8 cellular contexts compared by ENCODE assay signal in genomic region chr6:5261545-5262109, GRCh38. TPM values are rescaled to one million over a fixed set of nuclear protein-coding genes. Genes with fewer than 3 reads are reported as not detected.
A peak's percentile ranks its signal among the peaks of the same experiment; 100 is the strongest.
DNase-seq lines count a peak whose midpoint lies in the region; ATAC-seq and TF ChIP-seq lines count a peak whose summit lies in the region.

No MANE protein-coding gene starts in this region.

- peaks cover 12 to 22% (median 22%) of the 10 kb centered on the region in 3 experiments for H3K36me3 Mint-ChIP-seq in H9 (ENCODE audit: insufficient read depth in 1 of 3, low read depth in 3 of 3)

- H3K4me3 Mint-ChIP-seq in H9, result peak overlapping the region; percentile 98

- H4K5ac ChIP-seq in H9 (ENCODE audit: insufficient read length, low read depth, low read length), result no peak overlapping the region

- H3K4me1 ChIP-seq in ACC112 (ENCODE audit: control insufficient read depth, insufficient read depth, low read length, unreplicated experiment), result peaks cover 13% of the 10 kb centered on the region
- H3K4me1 ChIP-seq in H9 (ENCODE audit: insufficient read depth, low read length), result no peaks in the 10 kb centered on the region
- peaks cover 29% of the 10 kb centered on the region for H3K4me1 ChIP-seq in lower lobe of right lung
- no peaks in the 10 kb centered on the region for H3K4me1 ChIP-seq in urinary bladder (ENCODE audit: insufficient read depth)

- H3K9me3 Mint-ChIP-seq in H9, result peaks cover 4% of the 10 kb centered on the region in 2 experiments; a peak in 2 of 5 replicates

- H2BK15ac ChIP-seq in H9 (ENCODE audit: low read depth, low read length), result no peak overlapping the region

- H3K23me2 ChIP-seq in H9 (ENCODE audit: insufficient read length, low read depth, low read length, poor library complexity, severe bottlenecking), result peaks cover 2% of the 10 kb centered on the region

- H3K4me2 ChIP-seq in H9 (ENCODE audit: insufficient read depth, insufficient read length, low read length), result peak overlapping the region; percentile 91

- no peak overlapping the region; the same call in 1 of the 2 replicates for H3K14ac ChIP-seq in H9 (ENCODE audit: insufficient read depth, low read length)

- no peak overlapping the region for H2BK5ac ChIP-seq in H9 (ENCODE audit: insufficient read length, low read length)

- peak overlapping the region; percentile 99 to 100 (median 100) for H3K27ac Mint-ChIP-seq in H9

- TF ChIP-seq CTCF in H9 (conservative IDR thresholded peaks at IDR 0.05), result no peak
- TF ChIP-seq CTCF in astrocyte of the cerebellum (IDR thresholded peaks at IDR 0.05; ENCODE audit: low read depth, low read length, missing control alignments), result no peak
- no peak for TF ChIP-seq CTCF in lower lobe of right lung (IDR thresholded peaks at IDR 0.05)

- H2AFZ ChIP-seq in ACC112 (ENCODE audit: low read length, unreplicated experiment) (peak overlapping the region; percentile 95), H9 (ENCODE audit: low read length) (no peak overlapping the region)

- no peak overlapping the region for H3K56ac ChIP-seq in H9 (ENCODE audit: insufficient read length, low read depth, low read length)

- H4K91ac ChIP-seq in H9 (ENCODE audit: insufficient read length, low read depth, low read length), result no peak overlapping the region

- in situ Hi-C loops in astrocyte of the cerebellum (cut with HindIII; ENCODE audit: low sequenced_read_pairs), result no loop called here

- peaks cover 8 to 10% of the 10 kb centered on the region in 2 experiments for H3K4me1 Mint-ChIP-seq in H9

- DNase-seq in H9, result no peak
- no peak for DNase-seq in astrocyte of the cerebellum (ENCODE audit: low read depth)
- no peak for DNase-seq in lower lobe of right lung
- DNase-seq in activated CD4-positive, CD25-positive, alpha-beta regulatory T cell treated with anti-CD3 and anti-CD28 coated beads, Interleukin-2, amount 50 U/mL, for 72 hours, result no peak

- no CpG with 5 or more reads among the region's 19 CpGs for WGBS in H9 (ENCODE audit: extremely low coverage, insufficient read length, low lambda C conversion rate)
- WGBS in urinary bladder, result under 1% methylated on average over 19 of the region's 19 CpGs

- peak overlapping the region; percentile 29 for H3K18ac ChIP-seq in H9 (ENCODE audit: insufficient read length, low read depth, low read length)

- no peak overlapping the region for H4K8ac ChIP-seq in H9 (replicated peaks; ENCODE audit: insufficient read length, low read depth, low read length)

- ATAC-seq in lower lobe of right lung (no peak), HG03565 (IDR thresholded peaks at IDR 0.05; ENCODE audit: unreplicated experiment) (no peak), GM21528 (IDR thresholded peaks at IDR 0.05; ENCODE audit: low FRiP score, unreplicated experiment) (no peak)

- intact Hi-C loops in lower lobe of right lung (cut with DNase I), result no loop called here

- H3K27me3 Mint-ChIP-seq in H9 (ENCODE audit: low read depth), result no peaks in the 10 kb centered on the region

- H3K9ac ChIP-seq in H9 (ENCODE audit: extremely low read depth, insufficient read length, low read length), result peak overlapping the region; percentile 71

- H3K79me2 ChIP-seq in ACC112 (ENCODE audit: control insufficient read depth, insufficient read depth, low read length, unreplicated experiment), result peaks cover 40% of the 10 kb centered on the region
- 0 out of 2 replicates have a peak, but pooled peaks cover 3% of the 10 kb centered on the region for H3K79me2 ChIP-seq in H9 (ENCODE audit: insufficient read depth, low read length)

- H3K23ac ChIP-seq in H9 (ENCODE audit: insufficient read length, low read depth, low read length), result no peak overlapping the region

- H2AK5ac ChIP-seq in H9 (ENCODE audit: insufficient read length, low read length), result no peak overlapping the region

- H3K27me3 ChIP-seq in ACC112 (ENCODE audit: insufficient read depth, low read length), result no peaks in the 10 kb centered on the region
- H3K27me3 ChIP-seq in H9 (ENCODE audit: insufficient read depth, low read length), result no peaks in the 10 kb centered on the region
- no peaks in the 10 kb centered on the region for H3K27me3 ChIP-seq in lower lobe of right lung (ENCODE audit: low read depth)

- no peak overlapping the region for H3T11ph ChIP-seq in H9 (ENCODE audit: low read length)

- H3K27ac ChIP-seq in ACC112 (ENCODE audit: low read depth, low read length) (peak overlapping the region; percentile 98), H9 (ENCODE audit: insufficient read length, low read depth, low read length) (no peak overlapping the region), lower lobe of right lung (peak overlapping the region; percentile 96), urinary bladder (ENCODE audit: low read depth) (peak overlapping the region; percentile 99)

- no peak overlapping the region for H2BK12ac ChIP-seq in H9 (ENCODE audit: insufficient read length, low read depth, low read length)

- H3K4me3 ChIP-seq in ACC112 (ENCODE audit: low read depth, low read length) (peak overlapping the region; percentile 97), astrocyte of the cerebellum (ENCODE audit: low read depth, low read length) (peak overlapping the region; percentile 65), lower lobe of right lung (peak overlapping the region; percentile 84), urinary bladder (ENCODE audit: low read depth, low read length) (peak overlapping the region; percentile 93)

- H2BK120ac ChIP-seq in H9 (ENCODE audit: low read depth, low read length, poor library complexity, severe bottlenecking), result no peak overlapping the region

- H3K4ac ChIP-seq in H9 (ENCODE audit: low read depth, low read length), result no peak overlapping the region

- H3K9me3 ChIP-seq in H9 (ENCODE audit: control insufficient read depth, low read depth, low read length) (no peaks in the 10 kb centered on the region), lower lobe of right lung (no peaks in the 10 kb centered on the region)

- peaks cover 3% of the 10 kb centered on the region for H3K79me1 ChIP-seq in H9 (ENCODE audit: insufficient read depth, low read depth, low read length, poor library complexity, severe bottlenecking)

- H2BK20ac ChIP-seq in H9 (ENCODE audit: low read depth, low read length, poor library complexity, severe bottlenecking), result no peak overlapping the region

- H4K20me1 ChIP-seq in H9 (ENCODE audit: control insufficient read depth, insufficient read depth, insufficient read length), result no peaks in the 10 kb centered on the region

- H3K36me3 ChIP-seq in ACC112 (ENCODE audit: insufficient read depth, low read length) (no peaks in the 10 kb centered on the region), lower lobe of right lung (no peaks in the 10 kb centered on the region), urinary bladder (ENCODE audit: insufficient read depth) (no peaks in the 10 kb centered on the region)

RNA-seq across cellular contexts. Expression of gene FARS2, which starts 0.3 kb away (rescaled TPM):
- total RNA-seq in H9 (2021), result 8.5 and 9.4 TPM in 2 replicates
- total RNA-seq in lower lobe of right lung, result 17.0 TPM
- total RNA-seq in urinary bladder, result 23.4 TPM
- polyA plus RNA-seq in urinary bladder, result 13.6 TPM

RNA-seq across cellular contexts. Expression of gene LYRM4, which starts 0.9 kb away (rescaled TPM):
- total RNA-seq in H9 (2021) (42.6 and 44.3 TPM in 2 replicates), lower lobe of right lung (22.4 TPM), urinary bladder (20.6 TPM)
- 20.8 TPM for polyA plus RNA-seq in urinary bladder
